In genomic region chr7:73876361-73876760, GRCh38 we compare ENCODE assay signal across 1 cellular context.
TF ChIP-seq lines count a peak whose summit lies in the region.

No MANE protein-coding gene starts in this region.

TF ChIP-seq in K562, 482 proteins besides CTCF, POLR2A, EP300 and RAD21:
- TF ChIP-seq BCOR (IDR thresholded peaks at IDR 0.05) (peak; percentile 63), RBM25 (IDR thresholded peaks at IDR 0.05; ENCODE audit: low read depth, low read length, severe bottlenecking) (peak; percentile 86), KDM1A (IDR thresholded peaks at IDR 0.05) (peak; percentile 30 to 61; a peak in 2 of 4 replicates), ZNF436 (CRISPR knock-in tag; IDR thresholded peaks at IDR 0.05) (no peak)
